30 cellular contexts compared by ENCODE assay signal in the genomic region with DNA sequence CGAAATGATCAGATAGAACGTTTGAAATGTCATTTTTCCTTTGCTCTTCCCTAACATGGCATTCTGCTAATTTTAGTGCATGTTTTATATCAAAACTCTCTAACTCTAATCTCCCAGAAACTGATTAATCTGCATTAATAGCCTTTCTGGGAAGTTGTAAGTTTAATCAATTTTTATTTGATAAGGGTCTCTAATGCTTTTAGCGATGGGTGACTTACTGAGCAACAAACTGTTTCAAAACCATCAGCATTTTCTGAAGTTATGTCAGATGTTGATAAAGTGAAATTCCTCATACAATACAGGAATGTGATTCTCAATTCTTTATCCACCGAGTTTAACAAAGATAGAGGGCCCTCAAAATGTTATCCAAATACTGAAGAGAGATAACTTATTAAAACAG.
DNase-seq lines count a peak whose midpoint lies in the region; ATAC-seq, FAIRE-seq and TF ChIP-seq lines count a peak whose summit lies in the region.
"Had no signal": no experiment of that assay in that cellular context is flagged by ENCODE, and none has a peak within 500 bp of the region (broad histone marks: within the 10 kb centered on the region; RNA-seq: fewer than 3 reads in every experiment).

No MANE protein-coding gene starts in this region.

- no peak for ATAC-seq in SK-N-SH treated with all-trans-retinoic acid at 6 μM for 48 hours
- ATAC-seq: A549; CD8-positive, alpha-beta T cell had no signal

- CTCF ChIA-PET in SK-N-SH (lab: Yijun Ruan, JAX): interaction anchor here (1.0 kb wide), 1 partner anchor 750 kb away, joined by 3 read pairs; no protein-coding TSS in a partner anchor

- H3K4me1 ChIP-seq in SK-N-SH (ENCODE audit: control insufficient read depth in 1 of 2, insufficient read depth in 2 of 2, low read depth in 1 of 2, low read length in 1 of 2): peaks cover 0 to 3% of the 10 kb centered on the region in 2 experiments; a peak in 2 of 4 replicates
- H3K4me1 ChIP-seq: A549; BLaER1; BLaER1 treated with 17β-estradiol and CSF1 and Interleukin-3, amounts not matched to agents 10 nM and 100 nM; Caco-2 had no signal

- DNase-seq in SK-N-SH (peak; percentile 3), ureter (ENCODE audit: low spot score) (no peak), GM19239 (ENCODE audit: insufficient read length, low spot score) (no peak)
- DNase-seq: 8988T; ACHN; AML-193; BE2C; C1 segment of cervical spinal cord; Caco-2; Calu3; CD4-positive, alpha-beta memory T cell; CD4-positive, alpha-beta T cell; CD4-positive, CD25-positive, alpha-beta regulatory T cell; CD8-positive, alpha-beta memory T cell; CD8-positive, alpha-beta T cell; COR-L47; DMS 273 treated with DMSO at 0.1 percent for 48 hours; DMS153; DMS53; DMS79; DMS79 treated with DMSO at 0.1 percent for 48 hours; DND-41; EL had no signal

- no peak overlapping the region for H3K9ac ChIP-seq in SK-N-SH
- H3K9ac ChIP-seq: BLaER1; BLaER1 treated with 17β-estradiol and CSF1 and Interleukin-3, amounts not matched to agents 10 nM and 100 nM had no signal

- POLR2A ChIA-PET in SK-N-SH (lab: Yijun Ruan, JAX): no interaction called here

- TF ChIP-seq CTCF in SK-N-SH (IDR thresholded peaks at IDR 0.05): no peak

- no peak overlapping the region for H3K4me2 ChIP-seq in SK-N-SH
- H3K4me2 ChIP-seq: A549; BLaER1; BLaER1 treated with 17β-estradiol and CSF1 and Interleukin-3, amounts not matched to agents 10 nM and 100 nM had no signal

- FAIRE-seq in GM19239 (lab: Jason Lieb, UNC): no peak
- FAIRE-seq: A549, D721Med had no signal

- H2AFZ ChIP-seq in SK-N-SH (ENCODE audit: low read depth): no peak overlapping the region

- no peaks in the 10 kb centered on the region for H3K79me2 ChIP-seq in SK-N-SH (ENCODE audit: insufficient read depth)

- TF ChIP-seq RAD21 in SK-N-SH (IDR thresholded peaks at IDR 0.05; ENCODE audit: low read length): no peak

- 0 out of 2 replicates have a peak, but pooled peaks cover 3% of the 10 kb centered on the region for H3K9me3 ChIP-seq in SK-N-SH
- H3K9me3 ChIP-seq: A549; BE2C; BLaER1; BLaER1 treated with 17β-estradiol and CSF1 and Interleukin-3, amounts not matched to agents 10 nM and 100 nM; Caco-2 had no signal

- WGBS in SK-N-SH (ENCODE audit: low lambda C conversion rate): 19% methylated on average over 4 of the region's 4 CpGs

- H3K4me3 ChIP-seq in SK-N-SH (ENCODE audit: low read depth in 2 of 2, low read length in 1 of 2): no peak overlapping the region
- H3K4me3 ChIP-seq: A549; BLaER1; BLaER1 treated with 17β-estradiol and CSF1 and Interleukin-3, amounts not matched to agents 10 nM and 100 nM had no signal

- H3K27me3 ChIP-seq in SK-N-SH (ENCODE audit: insufficient read depth): no peaks in the 10 kb centered on the region
- H3K27me3 ChIP-seq: BE2C; BLaER1; BLaER1 treated with 17β-estradiol and CSF1 and Interleukin-3, amounts not matched to agents 10 nM and 100 nM had no signal

- H3F3A ChIP-seq in SK-N-SH (replicated peaks; ENCODE audit: insufficient read depth): no peaks in the 10 kb centered on the region

- H3K9me2 ChIP-seq in SK-N-SH: no peaks in the 10 kb centered on the region

- no peaks in the 10 kb centered on the region for H3K36me3 ChIP-seq in SK-N-SH (replicated peaks in 1 of 2; ENCODE audit: control insufficient read depth in 1 of 2, insufficient read depth in 2 of 2, low read length in 1 of 2)
- H3K36me3 ChIP-seq: BE2C; BLaER1; BLaER1 treated with 17β-estradiol and CSF1 and Interleukin-3, amounts not matched to agents 10 nM and 100 nM had no signal

- no peak overlapping the region for H3K27ac ChIP-seq in SK-N-SH (ENCODE audit: low read depth in 2 of 2, low read length in 1 of 2)
- H3K27ac ChIP-seq: 22Rv1; A549; BLaER1; BLaER1 treated with 17β-estradiol and CSF1 and Interleukin-3, amounts not matched to agents 10 nM and 100 nM; C4-2B had no signal

- TF ChIP-seq EP300 in SK-N-SH (IDR thresholded peaks at IDR 0.05; ENCODE audit: borderline replicate concordance in 1 of 2, low read depth in 1 of 2, low read length in 1 of 2): peak in 1 of 2 experiments; percentile 47; a peak in 2 of 4 replicates

- H4K20me1 ChIP-seq in SK-N-SH (ENCODE audit: insufficient read depth): no peaks in the 10 kb centered on the region
- H4K20me1 ChIP-seq: BLaER1; BLaER1 treated with 17β-estradiol and CSF1 and Interleukin-3, amounts not matched to agents 10 nM and 100 nM had no signal

TF ChIP-seq in SK-N-SH, 30 proteins besides CTCF, POLR2A, EP300 and RAD21:
- TF ChIP-seq RXRA (IDR thresholded peaks at IDR 0.05; ENCODE audit: borderline replicate concordance, low read depth): no peak
- no peak for TF ChIP-seq FOSL2 (IDR thresholded peaks at IDR 0.05; ENCODE audit: borderline replicate concordance, low read depth)
- TF ChIP-seq, protein P1, sequence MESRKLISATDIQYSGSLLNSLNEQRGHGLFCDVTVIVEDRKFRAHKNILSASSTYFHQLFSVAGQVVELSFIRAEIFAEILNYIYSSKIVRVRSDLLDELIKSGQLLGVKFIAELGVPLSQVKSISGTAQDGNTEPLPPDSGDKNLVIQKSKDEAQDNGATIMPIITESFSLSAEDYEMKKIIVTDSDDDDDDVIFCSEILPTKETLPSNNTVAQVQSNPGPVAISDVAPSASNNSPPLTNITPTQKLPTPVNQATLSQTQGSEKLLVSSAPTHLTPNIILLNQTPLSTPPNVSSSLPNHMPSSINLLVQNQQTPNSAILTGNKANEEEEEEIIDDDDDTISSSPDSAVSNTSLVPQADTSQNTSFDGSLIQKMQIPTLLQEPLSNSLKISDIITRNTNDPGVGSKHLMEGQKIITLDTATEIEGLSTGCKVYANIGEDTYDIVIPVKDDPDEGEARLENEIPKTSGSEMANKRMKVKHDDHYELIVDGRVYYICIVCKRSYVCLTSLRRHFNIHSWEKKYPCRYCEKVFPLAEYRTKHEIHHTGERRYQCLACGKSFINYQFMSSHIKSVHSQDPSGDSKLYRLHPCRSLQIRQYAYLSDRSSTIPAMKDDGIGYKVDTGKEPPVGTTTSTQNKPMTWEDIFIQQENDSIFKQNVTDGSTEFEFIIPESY (IDR thresholded peaks at IDR 0.05; ENCODE audit: borderline replicate concordance, low read depth): no peak
- TF ChIP-seq RCOR1 (IDR thresholded peaks at IDR 0.05; ENCODE audit: low read length): 0 out of 2 replicates have a peak, but pooled peaks have one; percentile 16
TF ChIP-seq in SK-N-SH: peak in this region for 1.

TF ChIP-seq in SK-N-SH treated with all-trans-retinoic acid at 6 μM for 48 hours, 23 proteins besides CTCF, POLR2A, EP300 and RAD21:
- peak; percentile 50 for TF ChIP-seq TCF4 (CRISPR knock-in tag; IDR thresholded peaks at IDR 0.05; ENCODE audit: borderline replicate concordance)
- TF ChIP-seq, protein P2, sequence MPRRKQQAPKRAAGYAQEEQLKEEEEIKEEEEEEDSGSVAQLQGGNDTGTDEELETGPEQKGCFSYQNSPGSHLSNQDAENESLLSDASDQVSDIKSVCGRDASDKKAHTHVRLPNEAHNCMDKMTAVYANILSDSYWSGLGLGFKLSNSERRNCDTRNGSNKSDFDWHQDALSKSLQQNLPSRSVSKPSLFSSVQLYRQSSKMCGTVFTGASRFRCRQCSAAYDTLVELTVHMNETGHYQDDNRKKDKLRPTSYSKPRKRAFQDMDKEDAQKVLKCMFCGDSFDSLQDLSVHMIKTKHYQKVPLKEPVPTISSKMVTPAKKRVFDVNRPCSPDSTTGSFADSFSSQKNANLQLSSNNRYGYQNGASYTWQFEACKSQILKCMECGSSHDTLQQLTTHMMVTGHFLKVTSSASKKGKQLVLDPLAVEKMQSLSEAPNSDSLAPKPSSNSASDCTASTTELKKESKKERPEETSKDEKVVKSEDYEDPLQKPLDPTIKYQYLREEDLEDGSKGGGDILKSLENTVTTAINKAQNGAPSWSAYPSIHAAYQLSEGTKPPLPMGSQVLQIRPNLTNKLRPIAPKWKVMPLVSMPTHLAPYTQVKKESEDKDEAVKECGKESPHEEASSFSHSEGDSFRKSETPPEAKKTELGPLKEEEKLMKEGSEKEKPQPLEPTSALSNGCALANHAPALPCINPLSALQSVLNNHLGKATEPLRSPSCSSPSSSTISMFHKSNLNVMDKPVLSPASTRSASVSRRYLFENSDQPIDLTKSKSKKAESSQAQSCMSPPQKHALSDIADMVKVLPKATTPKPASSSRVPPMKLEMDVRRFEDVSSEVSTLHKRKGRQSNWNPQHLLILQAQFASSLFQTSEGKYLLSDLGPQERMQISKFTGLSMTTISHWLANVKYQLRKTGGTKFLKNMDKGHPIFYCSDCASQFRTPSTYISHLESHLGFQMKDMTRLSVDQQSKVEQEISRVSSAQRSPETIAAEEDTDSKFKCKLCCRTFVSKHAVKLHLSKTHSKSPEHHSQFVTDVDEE (CRISPR knock-in tag; IDR thresholded peaks at IDR 0.05): peak; percentile 91
- TF ChIP-seq GLIS3 (CRISPR knock-in tag; IDR thresholded peaks at IDR 0.05): 0 out of 2 replicates have a peak, but pooled peaks have one; percentile 32
- no peak for TF ChIP-seq SNAI2 (CRISPR knock-in tag; IDR thresholded peaks at IDR 0.05)
- peak; percentile 95 for TF ChIP-seq ISL1 (CRISPR knock-in tag; IDR thresholded peaks at IDR 0.05)
